12 cellular contexts compared by ENCODE assay signal in the genomic region with DNA sequence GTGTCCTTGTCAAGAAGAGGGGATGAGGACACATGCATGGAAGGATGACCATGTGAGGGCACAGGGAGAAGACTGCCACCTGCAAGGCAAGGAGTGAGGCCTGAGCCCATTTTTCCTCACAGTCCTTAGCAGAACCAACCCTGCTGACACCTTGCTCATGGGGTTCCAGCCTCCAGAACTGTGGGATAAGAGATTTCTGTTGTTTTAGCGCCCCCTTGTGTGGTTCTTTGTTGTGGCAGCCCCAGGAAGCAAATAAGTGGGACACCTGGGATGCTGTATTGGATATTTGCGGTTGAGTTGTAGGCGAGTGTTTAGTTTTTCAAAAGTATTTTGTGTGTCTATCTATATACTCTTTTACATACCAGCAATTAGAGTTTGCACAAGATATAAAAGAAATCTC.
DNase-seq lines count a peak whose midpoint lies in the region; ATAC-seq and TF ChIP-seq lines count a peak whose summit lies in the region.
"Had no signal": no experiment of that assay in that cellular context is flagged by ENCODE, and none has a peak within 500 bp of the region (broad histone marks: within the 10 kb centered on the region; RNA-seq: fewer than 3 reads in every experiment).

No MANE protein-coding gene starts in this region.

- no peaks in the 10 kb centered on the region for H3K36me3 ChIP-seq in Panc1 (ENCODE audit: control insufficient read depth, insufficient read depth, low read length)
- H3K36me3 ChIP-seq in esophagus squamous epithelium: no peaks in the 10 kb centered on the region
- H3K36me3 ChIP-seq in upper lobe of left lung: no peaks in the 10 kb centered on the region

- TF ChIP-seq CTCF in GM12865 (IDR thresholded peaks at IDR 0.05; ENCODE audit: insufficient read depth, low read depth, low read length, missing control alignments): peak; percentile 47
- peak; percentile 54 for TF ChIP-seq CTCF in Panc1 (IDR thresholded peaks at IDR 0.05)
- peak in 4 of 6 experiments; percentile 12 to 54 (median 24) for TF ChIP-seq CTCF in esophagus squamous epithelium (IDR thresholded peaks at IDR 0.05)
- TF ChIP-seq CTCF in upper lobe of left lung (IDR thresholded peaks at IDR 0.05): peak in 2 of 6 experiments; percentile 8 to 25

- no TSS peak for BruUV-seq in Panc1 (replicated peaks; lab: Mats Ljungman, UMichigan)

- H3K27me3 ChIP-seq in Panc1 (ENCODE audit: control insufficient read depth, insufficient read depth, low read length): no peaks in the 10 kb centered on the region
- H3K27me3 ChIP-seq in esophagus squamous epithelium: no peaks in the 10 kb centered on the region
- H3K27me3 ChIP-seq in upper lobe of left lung: no peaks in the 10 kb centered on the region

- no peak overlapping the region for H3K4me3 ChIP-seq in GM12865 (ENCODE audit: low read depth, low read length)
- H3K4me3 ChIP-seq in Panc1 (ENCODE audit: low read depth in 2 of 2, low read length in 2 of 2): no peak overlapping the region
- H3K4me3 ChIP-seq in esophagus squamous epithelium: no peak overlapping the region
- no peak overlapping the region for H3K4me3 ChIP-seq in upper lobe of left lung
- H3K4me3 ChIP-seq: skin epidermis had no signal

- DNase-seq in ACHN: peak; percentile 28
- peak; percentile 34 for DNase-seq in GM12865 (ENCODE audit: low read depth)
- DNase-seq in Panc1 (ENCODE audit: low read depth, low spot score): no peak
- DNase-seq in esophagus squamous epithelium (lab: John Stamatoyannopoulos, UW): no peak
- DNase-seq in upper lobe of left lung: no peak
- no peak for DNase-seq in GF-D8 (lab: John Stamatoyannopoulos, UW)
- DNase-seq: HCEC 1CT, immature natural killer cell, NCI-H1048 had no signal

- no peak overlapping the region for H3K27ac ChIP-seq in Panc1 (ENCODE audit: low read length)
- peak overlapping the region in 1 of 4 donors; percentile 1 for H3K27ac ChIP-seq in esophagus squamous epithelium
- no peak overlapping the region for H3K27ac ChIP-seq in upper lobe of left lung
- H3K27ac ChIP-seq: skin epidermis had no signal

- WGBS in esophagus squamous epithelium, 2 donors: 71 to 74% methylated on average over 3 of the region's 3 CpGs
- 64 to 66% methylated on average over 3 of the region's 3 CpGs for WGBS in upper lobe of left lung, 2 donors

- no peaks in the 10 kb centered on the region for H3K4me1 ChIP-seq in Panc1 (ENCODE audit: control insufficient read depth, insufficient read depth, low read length)
- peaks cover 0 to 28% (median 0%) of the 10 kb centered on the region in 3 donors for H3K4me1 ChIP-seq in esophagus squamous epithelium
- H3K4me1 ChIP-seq in upper lobe of left lung: peaks cover 0 to 4% (median 0%) of the 10 kb centered on the region in 4 donors

- intact Hi-C loops in Panc1 (cut with micrococcal nuclease; ENCODE audit: unreplicated experiment): no loop called here
- intact Hi-C loops in esophagus squamous epithelium (cut with DNase I): no loop called here

- no peak for ATAC-seq in Panc1
- ATAC-seq in HG03442 (IDR thresholded peaks at IDR 0.05; ENCODE audit: unreplicated experiment): no peak
- ATAC-seq in HG02678 (IDR thresholded peaks at IDR 0.05; ENCODE audit: unreplicated experiment): no peak
- no peak for ATAC-seq in upper lobe of left lung (ENCODE audit: low FRiP score in 2 of 2)

- CTCF ChIA-PET in Panc1 (lab: Charles Lee): no interaction called here

- no peaks in the 10 kb centered on the region for H3K9me3 ChIP-seq in Panc1 (ENCODE audit: control insufficient read depth, insufficient read depth, low read depth, low read length)
- no peaks in the 10 kb centered on the region for H3K9me3 ChIP-seq in esophagus squamous epithelium
- H3K9me3 ChIP-seq in upper lobe of left lung: no peaks in the 10 kb centered on the region

- in situ Hi-C loops in ACHN (cut with HindIII; ENCODE audit: low pct_ligation_motif_present, low pct_unique_long_range_greater_than_20kb, low sequenced_read_pairs): no loop called here
- in situ Hi-C loops in Panc1 (cut with HindIII; ENCODE audit: low pct_unique_long_range_greater_than_20kb, low sequenced_read_pairs): no loop called here

- TF ChIP-seq EP300 in upper lobe of left lung (IDR thresholded peaks at IDR 0.05): no peak

- POLR2A ChIA-PET in Panc1 (lab: Charles Lee): no interaction called here

- TF ChIP-seq POLR2A in esophagus squamous epithelium (IDR thresholded peaks at IDR 0.05) (no peak), upper lobe of left lung (IDR thresholded peaks at IDR 0.05) (no peak)

Comparison
In these comparisons a context has a peak if more than half of its experiments do, and no peak if none do; other contexts are left out.
1. DNase-seq: peak in ACHN (single experiment) and GM12865 (single experiment); none in Panc1 (single experiment), esophagus squamous epithelium (single experiment), upper lobe of left lung (0 of 2) and GF-D8 (single experiment).